Comparison of ENCODE assay signal across 13 cellular contexts in the genomic region with DNA sequence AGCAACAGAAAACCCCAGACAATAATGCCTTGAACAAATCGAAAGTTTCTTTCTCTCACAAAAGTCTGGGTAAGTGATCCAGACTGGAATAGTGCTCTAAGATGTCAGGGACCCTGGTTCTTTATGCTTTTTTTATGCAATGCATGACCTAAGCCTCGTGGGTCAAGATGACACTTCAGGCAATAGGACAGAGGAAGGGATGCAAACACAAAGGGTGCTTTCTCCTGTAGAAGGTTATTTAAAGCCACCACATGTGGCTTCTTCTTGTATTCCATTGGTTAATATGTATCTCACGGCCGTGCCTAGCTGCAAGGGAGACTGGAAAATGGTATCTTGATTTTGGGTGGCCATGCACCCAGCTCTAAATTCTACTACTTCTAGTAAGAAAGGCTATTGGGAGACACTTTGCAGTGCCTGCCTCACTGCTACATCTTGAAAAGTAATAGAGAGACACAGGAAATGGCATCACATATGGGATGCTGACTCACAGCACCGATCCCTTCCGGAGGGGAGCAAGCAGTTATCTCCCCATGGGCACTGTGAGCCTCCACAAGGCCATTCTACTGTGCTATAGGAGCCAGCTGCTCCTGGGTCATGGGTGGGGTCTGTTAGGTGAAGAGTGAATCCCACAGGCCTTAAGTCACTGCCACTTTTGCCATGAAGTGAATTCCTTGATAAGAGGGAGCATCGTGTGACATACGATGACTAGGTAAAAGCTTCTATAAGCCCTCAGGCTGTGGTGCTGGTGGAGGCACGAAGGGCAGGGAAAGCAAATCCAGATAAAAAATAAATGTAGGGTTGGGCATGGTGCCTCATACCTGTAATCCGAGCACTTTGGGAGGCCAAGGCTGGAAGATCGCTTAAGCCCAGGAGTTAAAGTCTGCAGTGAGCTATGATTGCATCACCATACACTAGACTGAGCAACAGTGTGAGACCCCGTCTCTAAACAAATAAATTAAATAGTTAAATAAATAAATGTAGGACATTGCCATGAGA. TPM values are rescaled to one million over a fixed set of nuclear protein-coding genes. Genes with fewer than 3 reads are reported as not detected.
DNase-seq lines count a peak whose midpoint lies in the region; ATAC-seq and TF ChIP-seq lines count a peak whose summit lies in the region.
"Had no signal": no experiment of that assay in that cellular context is flagged by ENCODE, and none has a peak within 500 bp of the region (broad histone marks: within the 10 kb centered on the region; RNA-seq: fewer than 3 reads in every experiment).

No MANE protein-coding gene starts in this region.

- no peaks in the 10 kb centered on the region for H3K9me3 Mint-ChIP-seq in natural killer cell
- H3K9me3 Mint-ChIP-seq: CD4-positive, alpha-beta memory T cell; IgD-negative memory B cell; stimulated activated memory B cell treated with anti-CD40 and anti-IgM and Interleukin-4, amounts not matched to agents 10 μg/mL and 1 μg/mL and 100 μg/mL, for 72 hours had no signal

- ATAC-seq in HG03342 (IDR thresholded peaks at IDR 0.05; ENCODE audit: unreplicated experiment) (no peak), natural killer cell (no peak)
- ATAC-seq: stimulated activated memory B cell treated with anti-CD40 and anti-IgM and Interleukin-4, amounts not matched to agents 10 μg/mL and 1 μg/mL and 100 μg/mL, for 72 hours had no signal

- in situ Hi-C loops in SK-MEL-5 (cut with HindIII; ENCODE audit: low pct_unique_long_range_greater_than_20kb, low sequenced_read_pairs) = no loop called here

- H3K27ac Mint-ChIP-seq in natural killer cell = no peak overlapping the region
- H3K27ac Mint-ChIP-seq: CD4-positive, alpha-beta memory T cell; IgD-negative memory B cell; stimulated activated memory B cell treated with anti-CD40 and anti-IgM and Interleukin-4, amounts not matched to agents 10 μg/mL and 1 μg/mL and 100 μg/mL, for 72 hours had no signal

- H3K27me3 Mint-ChIP-seq in natural killer cell (ENCODE audit: low read depth in 2 of 2) = no peaks in the 10 kb centered on the region
- H3K27me3 Mint-ChIP-seq: CD4-positive, alpha-beta memory T cell; IgD-negative memory B cell; stimulated activated memory B cell treated with anti-CD40 and anti-IgM and Interleukin-4, amounts not matched to agents 10 μg/mL and 1 μg/mL and 100 μg/mL, for 72 hours had no signal

- H3K4me1 Mint-ChIP-seq in natural killer cell = no peaks in the 10 kb centered on the region
- H3K4me1 Mint-ChIP-seq: CD4-positive, alpha-beta memory T cell; IgD-negative memory B cell; stimulated activated memory B cell treated with anti-CD40 and anti-IgM and Interleukin-4, amounts not matched to agents 10 μg/mL and 1 μg/mL and 100 μg/mL, for 72 hours had no signal

- TF ChIP-seq CTCF in fibroblast of pulmonary artery (IDR thresholded peaks at IDR 0.05; ENCODE audit: low read length, missing control alignments) = no peak
- TF ChIP-seq CTCF in natural killer cell (IDR thresholded peaks at IDR 0.05) = no peak

- DNase-seq in AG20443 (ENCODE audit: low spot score) (peak; percentile 28), HPDE6-E6E7 (ENCODE audit: extremely low spot score) (peak; percentile 59), SK-MEL-5 (ENCODE audit: low read depth, low spot score) (peak; percentile 65), fibroblast of pulmonary artery (ENCODE audit: low read depth) (peak; percentile 58), NCI-H1092 treated with DMSO at 0.1 percent for 48 hours (lab: John Stamatoyannopoulos, UW) (no peak), inferior parietal cortex (ENCODE audit: extremely low spot score) (no peak), natural killer cell (no peak)
- DNase-seq: CD4-positive, alpha-beta memory T cell; T-helper 9 cell had no signal

- H3K4me3 Mint-ChIP-seq in natural killer cell = no peak overlapping the region
- H3K4me3 Mint-ChIP-seq: CD4-positive, alpha-beta memory T cell; IgD-negative memory B cell; stimulated activated memory B cell treated with anti-CD40 and anti-IgM and Interleukin-4, amounts not matched to agents 10 μg/mL and 1 μg/mL and 100 μg/mL, for 72 hours had no signal

- H3K36me3 Mint-ChIP-seq in natural killer cell = peaks cover 8% of the 10 kb centered on the region

- H3K4me3 ChIP-seq in fibroblast of pulmonary artery (replicated peaks; ENCODE audit: low read depth, low read length) = no peak overlapping the region
- H3K4me3 ChIP-seq: ascending aorta had no signal

- intact Hi-C loops in natural killer cell (cut with micrococcal nuclease) = no loop called here

RNA-seq across cellular contexts. Expression of gene RAB14, which starts 32.5 kb away (rescaled TPM):
- 29.8 and 33.7 TPM in 2 replicates for total RNA-seq in SK-MEL-5 (2014; rRNA removed; shearing (Covaris generic))
- 44.3 and 51.3 TPM in 2 replicates for polyA plus RNA-seq in SK-MEL-5 (2015; cell fraction: cytosol; rRNA removed)
- 34.9 TPM in 2 replicates for polyA plus RNA-seq in SK-MEL-5 (2015; cell fraction: nucleus; rRNA removed)
- total RNA-seq in natural killer cell = 10 to 100 TPM; 46.2 to 67.6 (median 57.3) TPM

RNA-seq across cellular contexts. Expression of gene GSN, which starts 33.8 kb away (rescaled TPM):
- total RNA-seq in SK-MEL-5 (2014; rRNA removed; shearing (Covaris generic)) = 343 and 358 TPM in 2 replicates
- polyA plus RNA-seq in SK-MEL-5 (2015; cell fraction: cytosol; rRNA removed) = 425 and 531 TPM in 2 replicates
- polyA plus RNA-seq in SK-MEL-5 (2015; cell fraction: nucleus; rRNA removed) = 175 and 210 TPM in 2 replicates
- total RNA-seq in natural killer cell = 100 to 1,000 TPM in 2 of 3 donors, 10 to 100 TPM in 1; 92.9 to 103 (median 103) TPM

Comparison
In these comparisons a context has a peak if more than half of its experiments do, and no peak if none do; other contexts are left out.
1. DNase-seq: peak in AG20443 (single experiment), HPDE6-E6E7 (single experiment), SK-MEL-5 (single experiment) and fibroblast of pulmonary artery (single experiment); none in NCI-H1092 treated with DMSO at 0.1 percent for 48 hours (single experiment), inferior parietal cortex (single experiment) and natural killer cell (single experiment).